ENCODE assay signal across 8 cellular contexts in the genomic region with DNA sequence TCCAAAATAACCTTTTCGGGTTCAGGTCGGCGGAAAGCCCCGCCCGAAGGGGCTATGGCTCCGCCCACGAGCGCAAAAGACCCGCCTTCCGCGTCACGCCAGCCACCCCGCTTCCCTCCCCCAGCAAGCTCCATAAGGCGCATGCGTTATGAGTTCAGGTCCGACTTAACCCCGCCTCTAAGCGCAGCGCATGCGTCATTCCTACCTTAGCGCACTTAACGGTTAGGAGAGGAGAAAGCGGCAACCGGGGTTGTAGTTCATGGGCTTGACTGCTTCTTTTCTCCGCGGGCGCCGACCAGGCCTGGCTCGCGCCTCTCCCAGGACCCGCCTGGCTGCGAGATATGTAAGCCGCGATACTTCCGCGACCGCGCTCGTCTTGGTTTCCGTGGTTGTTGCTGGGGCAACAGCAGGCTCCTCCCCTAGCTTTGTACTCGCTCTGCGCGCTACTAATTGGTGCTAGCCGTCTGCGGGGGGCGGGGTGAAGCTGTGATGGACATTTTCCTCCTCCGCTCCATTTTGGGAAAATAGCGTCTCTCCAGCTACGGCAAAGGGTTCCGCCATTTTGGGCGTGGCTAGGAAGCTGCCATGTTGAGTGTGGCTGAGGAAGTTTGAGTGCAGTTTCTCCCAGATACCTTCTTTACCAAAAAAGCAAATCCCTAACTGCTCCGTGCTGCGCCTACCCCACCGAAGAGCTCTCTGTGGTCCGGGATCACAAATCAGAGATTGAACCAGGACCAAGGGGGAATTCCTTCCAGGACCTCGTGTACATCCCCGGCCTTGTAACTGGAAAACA. TPM values are rescaled to one million over a fixed set of nuclear protein-coding genes. Genes with fewer than 3 reads are reported as not detected.
DNase-seq lines count a peak whose midpoint lies in the region; ATAC-seq and TF ChIP-seq lines count a peak whose summit lies in the region.

A gene with protein sequence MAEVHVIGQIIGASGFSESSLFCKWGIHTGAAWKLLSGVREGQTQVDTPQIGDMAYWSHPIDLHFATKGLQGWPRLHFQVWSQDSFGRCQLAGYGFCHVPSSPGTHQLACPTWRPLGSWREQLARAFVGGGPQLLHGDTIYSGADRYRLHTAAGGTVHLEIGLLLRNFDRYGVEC (minus strand): TSS at position 397 of the 793 bp plus-strand sequence. CDS start 630 bp downstream, outside the sequence.

- no peak for TF ChIP-seq CTCF in mucosa of descending colon (IDR thresholded peaks at IDR 0.05)

- peak; percentile 88 for ATAC-seq in GM21529 (IDR thresholded peaks at IDR 0.05; ENCODE audit: unreplicated experiment)
- peak; percentile 94 for ATAC-seq in mucosa of descending colon

- H3K4me1 ChIP-seq in mucosa of descending colon (ENCODE audit: low read depth): peaks cover 25% of the 10 kb centered on the region

- no peaks in the 10 kb centered on the region for H3K36me3 ChIP-seq in mucosa of descending colon (ENCODE audit: low read depth)

- H3K4me1 Mint-ChIP-seq in IgD-negative memory B cell: peaks cover 6 to 18% (median 17%) of the 10 kb centered on the region in 3 donors

- peak within 1 kb of the TSS; percentile 98 to 100 (median 100) for H3K27ac Mint-ChIP-seq in IgD-negative memory B cell

- no peaks in the 10 kb centered on the region for H3K9me3 ChIP-seq in mucosa of descending colon

- DNase-seq in DMS 273 treated with DMSO at 0.1 percent for 48 hours (lab: John Stamatoyannopoulos, UW) (peak; percentile 97), OCI-M2 (lab: John Stamatoyannopoulos, UW; ENCODE audit: unreplicated experiment) (peak; percentile 97), activated T-cell treated with anti-CD3 and anti-CD28 coated beads for 48 hours (ENCODE audit: low read depth) (peak; percentile 94), epithelial cell of prostate (ENCODE audit: low read depth, low spot score) (peak; percentile 90), mucosa of descending colon (peak; percentile 98 to 99 (median 99))
- DNase-seq in stimulated activated CD8-positive, alpha-beta memory T cell treated with anti-CD3 and anti-CD28 coated beads, Interleukin-4, amount 100 ng/mL, for 24 hours (ENCODE audit: low read depth): peak; percentile 95

- no peaks in the 10 kb centered on the region for H3K36me3 Mint-ChIP-seq in IgD-negative memory B cell

- no peaks in the 10 kb centered on the region for H3K27me3 Mint-ChIP-seq in IgD-negative memory B cell

- H3K9me3 Mint-ChIP-seq in IgD-negative memory B cell: no peaks in the 10 kb centered on the region

- peak within 1 kb of the TSS; percentile 80 for H3K27ac ChIP-seq in epithelial cell of prostate

- H3K4me3 Mint-ChIP-seq in IgD-negative memory B cell: peak within 1 kb of the TSS; percentile 95 to 99 (median 98)

- peak within 1 kb of the TSS; percentile 56 for H3K4me3 ChIP-seq in mucosa of descending colon

- intact Hi-C loops in mucosa of descending colon (cut with DNase I, micrococcal nuclease): no loop called here

RNA-seq across cellular contexts. Expression of the gene that starts here (rescaled TPM):
- polyA plus RNA-seq in IgD-negative memory B cell: 10.5 TPM
- total RNA-seq in mucosa of descending colon: 10 to 100 TPM in 1 of 3 donors, 1 to 10 TPM in 2; 7.0 to 11.3 (median 9.1) TPM

Comparison
In these comparisons a context has a peak if more than half of its experiments do, and no peak if none do; other contexts are left out.
1. Peak in every context shown above with its lines: DNase-seq, ATAC-seq, H3K4me3 ChIP-seq and H3K27ac ChIP-seq.